19 cellular contexts compared by ENCODE assay signal in genomic region chr1:11520531-11521233, GRCh38. TPM values are rescaled to one million over a fixed set of nuclear protein-coding genes. Genes with fewer than 3 reads are reported as not detected.
DNase-seq lines count a peak whose midpoint lies in the region; ATAC-seq and TF ChIP-seq lines count a peak whose summit lies in the region.
"Had no signal": no experiment of that assay in that cellular context is flagged by ENCODE, and none has a peak within 500 bp of the region (broad histone marks: within the 10 kb centered on the region; RNA-seq: fewer than 3 reads in every experiment).

No MANE protein-coding gene starts in this region.

- TF ChIP-seq CTCF in activated B cell treated with CpG ODN at 0.5 μM for 24 hours (IDR thresholded peaks at IDR 0.05) (no peak), neural crest cell (conservative IDR thresholded peaks at IDR 0.05) (no peak), upper lobe of right lung (IDR thresholded peaks at IDR 0.05) (no peak)

- H3K27me3 Mint-ChIP-seq in activated B cell treated with CpG ODN at 0.5 μM for 24 hours = no peaks in the 10 kb centered on the region
- H3K27me3 Mint-ChIP-seq in neural crest cell (ENCODE audit: low read depth) = no peaks in the 10 kb centered on the region

- H3K9me3 ChIP-seq in upper lobe of right lung = no peaks in the 10 kb centered on the region
- H3K9me3 ChIP-seq: MG63 had no signal

- H3K9me3 Mint-ChIP-seq in activated B cell treated with CpG ODN at 0.5 μM for 24 hours (no peaks in the 10 kb centered on the region), neural crest cell (no peaks in the 10 kb centered on the region)
- H3K9me3 Mint-ChIP-seq: CD8-positive, alpha-beta T cell had no signal

- peak; percentile 49 for DNase-seq in cardiac septum (ENCODE audit: low spot score)
- no peak for DNase-seq in left cardiac atrium
- DNase-seq in activated B cell treated with CpG ODN at 0.5 μM for 24 hours = peak; percentile 8
- DNase-seq in neural crest cell (ENCODE audit: low read depth, low spot score) = no peak
- DNase-seq in upper lobe of right lung = peak; percentile 48
- DNase-seq: ACHN; CD8-positive, alpha-beta T cell; DND-41; GDM1; MG63; NCI-H1092 treated with DMSO at 0.1 percent for 48 hours; NCI-H1694 treated with DMSO at 0.1 percent for 48 hours; NCI-H82; SHP77 had no signal

- intact Hi-C loops in cardiac septum (cut with DNase I) (no loop called here), left cardiac atrium (cut with DNase I) (no loop called here), activated B cell treated with CpG ODN at 0.5 μM for 24 hours (cut with micrococcal nuclease) (no loop called here), upper lobe of right lung (cut with DNase I) (no loop called here)

- H3K4me3 Mint-ChIP-seq in activated B cell treated with CpG ODN at 0.5 μM for 24 hours (no peak overlapping the region), neural crest cell (no peak overlapping the region)
- H3K4me3 Mint-ChIP-seq: CD8-positive, alpha-beta T cell had no signal

- no peaks in the 10 kb centered on the region for H3K27me3 ChIP-seq in upper lobe of right lung
- H3K27me3 ChIP-seq: MG63 had no signal

- CTCF ChIA-PET in activated B cell treated with CpG ODN at 0.5 μM for 24 hours (lab: Charles Lee) = no interaction called here

- no peak overlapping the region for H3K4me3 ChIP-seq in upper lobe of right lung
- H3K4me3 ChIP-seq: MG63 had no signal

- H3K27ac Mint-ChIP-seq in activated B cell treated with CpG ODN at 0.5 μM for 24 hours (no peak overlapping the region), neural crest cell (ENCODE audit: unreplicated experiment) (peak overlapping the region; percentile 71)
- H3K27ac Mint-ChIP-seq: CD8-positive, alpha-beta T cell had no signal

- H3K4me1 Mint-ChIP-seq in activated B cell treated with CpG ODN at 0.5 μM for 24 hours (no peaks in the 10 kb centered on the region), neural crest cell (no peaks in the 10 kb centered on the region)

- ATAC-seq in left cardiac atrium = no peak
- ATAC-seq in activated B cell treated with CpG ODN at 0.5 μM for 24 hours (ENCODE audit: low read depth) = no peak
- ATAC-seq in upper lobe of right lung = no peak
- no peak for ATAC-seq in GM18858 (IDR thresholded peaks at IDR 0.05; ENCODE audit: unreplicated experiment)
- no peak for ATAC-seq in HG02623 (IDR thresholded peaks at IDR 0.05; ENCODE audit: unreplicated experiment)
- ATAC-seq in GM21423 (IDR thresholded peaks at IDR 0.05; ENCODE audit: unreplicated experiment) = no peak
- ATAC-seq: CD8-positive, alpha-beta T cell; HepG2; Panc1 had no signal

- no peaks in the 10 kb centered on the region for H3K4me1 ChIP-seq in upper lobe of right lung

- POLR2A ChIA-PET in activated B cell treated with CpG ODN at 0.5 μM for 24 hours (lab: Charles Lee) = no interaction called here

- H3K27ac ChIP-seq in upper lobe of right lung = no peak overlapping the region

- no peaks in the 10 kb centered on the region for H3K36me3 ChIP-seq in upper lobe of right lung
- H3K36me3 ChIP-seq: MG63 had no signal

- H3K36me3 Mint-ChIP-seq in activated B cell treated with CpG ODN at 0.5 μM for 24 hours (ENCODE audit: low read depth) = no peaks in the 10 kb centered on the region
- no peaks in the 10 kb centered on the region for H3K36me3 Mint-ChIP-seq in neural crest cell (ENCODE audit: low read depth)
- H3K36me3 Mint-ChIP-seq: CD8-positive, alpha-beta T cell had no signal

RNA-seq across cellular contexts. Expression of gene DISP3, which starts 41.7 kb away (rescaled TPM):
- total RNA-seq in cardiac septum (0.05 TPM), left cardiac atrium (under 1 TPM; 0.05 to 0.06 TPM), activated B cell treated with CpG ODN at 0.5 μM for 24 hours (0.42 and 0.44 TPM in 2 replicates), neural crest cell (6.8 and 9.1 TPM in 2 replicates), upper lobe of right lung (not detected)

Comparison
In these comparisons a context has a peak if more than half of its experiments do, and no peak if none do; other contexts are left out.
1. DNase-seq: peak in cardiac septum (single experiment), activated B cell treated with CpG ODN at 0.5 μM for 24 hours (single experiment) and upper lobe of right lung (single experiment); none in left cardiac atrium (single experiment) and neural crest cell (single experiment).